8 cellular contexts compared by ENCODE assay signal in the genomic region with DNA sequence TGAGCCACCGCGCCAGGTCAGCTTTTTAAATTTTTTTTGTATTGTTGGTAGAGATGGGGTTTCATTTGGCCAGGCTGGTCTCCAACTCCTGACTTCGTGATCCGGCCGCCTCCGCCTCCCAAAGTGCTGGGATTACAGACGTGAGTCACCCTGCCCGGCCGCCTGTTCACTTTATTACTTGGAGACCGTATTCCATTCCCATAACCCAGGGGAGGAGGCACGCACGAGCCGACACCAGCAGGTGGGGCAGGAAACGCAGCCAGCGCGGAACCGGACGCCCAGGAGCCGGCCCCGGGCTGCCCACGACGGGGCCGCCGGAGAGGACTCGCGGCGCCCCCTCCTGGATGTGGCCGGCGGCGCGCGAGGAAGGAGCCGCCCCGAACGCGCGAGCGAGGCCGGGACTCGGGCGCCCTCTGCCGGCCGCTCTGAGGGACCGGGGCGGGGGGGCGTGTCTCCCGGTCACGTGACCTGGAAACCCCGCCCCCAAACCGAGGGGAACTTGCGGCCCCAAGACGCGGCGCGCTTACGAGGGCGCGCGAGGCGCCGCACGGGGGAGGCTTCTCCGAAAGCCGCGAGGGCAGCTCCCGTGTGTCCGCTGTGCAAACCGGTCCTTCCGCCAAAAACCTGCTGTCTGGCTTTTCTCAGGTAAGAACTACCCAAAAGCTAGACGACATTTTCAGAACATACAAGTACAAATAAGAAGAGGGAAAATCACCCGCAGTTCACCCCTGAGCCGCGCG. TPM values are rescaled to one million over a fixed set of nuclear protein-coding genes. Genes with fewer than 3 reads are reported as not detected.
A peak's percentile ranks its signal among the peaks of the same experiment; 100 is the strongest.
DNase-seq lines count a peak whose midpoint lies in the region; ATAC-seq, FAIRE-seq and TF ChIP-seq lines count a peak whose summit lies in the region.

No MANE protein-coding gene starts in this region.

- no peaks in the 10 kb centered on the region for H3K36me3 Mint-ChIP-seq in memory B cell

- peak; percentile 74 to 100 (median 98) for TF ChIP-seq CTCF in dorsolateral prefrontal cortex (IDR thresholded peaks at IDR 0.05 in 54 of 56, conservative IDR thresholded peaks at IDR 0.05 in 2 of 56; ENCODE audit: low read depth in 1 of 56, partially characterized antibody in 56 of 56)

- peak; percentile 92 for FAIRE-seq in HTR-8/SVneo (lab: Jason Lieb, UNC)

- H3K27ac ChIP-seq in BLaER1 treated with 17β-estradiol and CSF1 and Interleukin-3, amounts not matched to agents 10 nM and 100 nM: no peak overlapping the region; a peak in 3 of 22 replicates
- H3K27ac ChIP-seq in dorsolateral prefrontal cortex: peak overlapping the region in 46 of 59 donors; percentile 3 to 80 (median 59)

- H3K4me1 Mint-ChIP-seq in memory B cell: peaks cover 2% of the 10 kb centered on the region

- peaks cover 12 to 17% (median 16%) of the 10 kb centered on the region in 11 experiments; a peak in 21 of 22 replicates for H3K9me3 ChIP-seq in BLaER1 treated with 17β-estradiol and CSF1 and Interleukin-3, amounts not matched to agents 10 nM and 100 nM (replicated peaks in 1 of 11)

- peaks cover 0 to 26% (median 9%) of the 10 kb centered on the region in 11 experiments; a peak in 12 of 22 replicates for H3K36me3 ChIP-seq in BLaER1 treated with 17β-estradiol and CSF1 and Interleukin-3, amounts not matched to agents 10 nM and 100 nM

- H3K4me3 Mint-ChIP-seq in memory B cell: peak overlapping the region; percentile 80

- H3K4me1 ChIP-seq in BLaER1 treated with 17β-estradiol and CSF1 and Interleukin-3, amounts not matched to agents 10 nM and 100 nM: peaks cover 0 to 21% (median 6%) of the 10 kb centered on the region in 10 experiments; a peak in 16 of 20 replicates

- intact Hi-C loops in dorsolateral prefrontal cortex (cut with DNase I): loop anchor here (1.0 to 10.0 kb wide), 3 partner anchors 12 to 284 kb away; partner anchors contain the start of genes HRAS (in 1 of the 2), PSMD13 (in 1 of the 2) and SIRT3 (in 1 of the 2)

- peak; percentile 88 for DNase-seq in HTR-8/SVneo (ENCODE audit: insufficient read length, low spot score)
- peak; percentile 87 for DNase-seq in activated CD4-positive, alpha-beta T cell treated with anti-CD3 and anti-CD28 coated beads for 4 hours
- peak; percentile 62 to 85 (median 71) for DNase-seq in dorsolateral prefrontal cortex
- DNase-seq in memory B cell (ENCODE audit: low spot score in 2 of 2): peak; percentile 87
- DNase-seq in stimulated activated CD8-positive, alpha-beta memory T cell treated with anti-CD3 and anti-CD28 coated beads, Interleukin-12 subunit alpha, Interleukin-12 subunit beta, amount 100 ng/mL, for 24 hours (ENCODE audit: extremely low read depth): peak; percentile 68
- no peak for DNase-seq in NCI-H1092 (lab: John Stamatoyannopoulos, UW)

- H3K4me2 ChIP-seq in BLaER1 treated with 17β-estradiol and CSF1 and Interleukin-3, amounts not matched to agents 10 nM and 100 nM: peak overlapping the region; percentile 43 to 86 (median 67)

- no peaks in the 10 kb centered on the region for H3K27me3 Mint-ChIP-seq in memory B cell

- no peak overlapping the region for H3K27ac Mint-ChIP-seq in memory B cell

- peaks cover 2% of the 10 kb centered on the region for H3K9me3 Mint-ChIP-seq in memory B cell

- H3K27me3 ChIP-seq in BLaER1 treated with 17β-estradiol and CSF1 and Interleukin-3, amounts not matched to agents 10 nM and 100 nM: no peaks in the 10 kb centered on the region
- no peaks in the 10 kb centered on the region for H3K27me3 ChIP-seq in dorsolateral prefrontal cortex

- 0 out of 22 replicates have a peak, but pooled peaks cover 0 to 5% (median 0%) of the 10 kb centered on the region in 11 experiments for H4K20me1 ChIP-seq in BLaER1 treated with 17β-estradiol and CSF1 and Interleukin-3, amounts not matched to agents 10 nM and 100 nM

- ATAC-seq in GM19328 (IDR thresholded peaks at IDR 0.05; ENCODE audit: unreplicated experiment) (peak; percentile 88), memory B cell (ENCODE audit: low read depth) (peak; percentile 87)

- peak overlapping the region in 5 of 10 experiments; percentile 9 to 38 (median 25); a peak in 7 of 20 replicates for H3K4me3 ChIP-seq in BLaER1 treated with 17β-estradiol and CSF1 and Interleukin-3, amounts not matched to agents 10 nM and 100 nM
- H3K4me3 ChIP-seq in dorsolateral prefrontal cortex: peak overlapping the region in 54 of 59 donors; percentile 16 to 63 (median 42)

- H3K9ac ChIP-seq in BLaER1 treated with 17β-estradiol and CSF1 and Interleukin-3, amounts not matched to agents 10 nM and 100 nM: peak overlapping the region in 2 of 11 experiments; percentile 5 to 10; a peak in 1 of 22 replicates

RNA-seq across cellular contexts. Expression of gene RNH1, which starts 11.6 kb away (rescaled TPM):
- 100 to 1,000 TPM in 68 of 120 experiments, 10 to 100 TPM in 52; 67.4 to 242 (median 102) TPM for total RNA-seq in dorsolateral prefrontal cortex

RNA-seq across cellular contexts. Expression of gene HRAS, which starts 16.7 kb away (rescaled TPM):
- 100 to 1,000 TPM in 19 of 120 experiments, 10 to 100 TPM in 101; 50.7 to 122 (median 86.8) TPM for total RNA-seq in dorsolateral prefrontal cortex

RNA-seq across cellular contexts. Expression of gene LRRC56, which starts 18.7 kb away (rescaled TPM):
- 1 to 10 TPM; 1.5 to 6.7 (median 3.8) TPM for total RNA-seq in dorsolateral prefrontal cortex

RNA-seq across cellular contexts. Expression of gene LMNTD2, which starts 41.9 kb away (rescaled TPM):
- 1 to 10 TPM in 17 of 120 experiments, under 1 TPM in 67, not detected in 36; 0.20 to 2.8 (median 0.70) TPM for total RNA-seq in dorsolateral prefrontal cortex

RNA-seq across cellular contexts. Expression of gene RASSF7, which starts 42.1 kb away (rescaled TPM):
- 10 to 100 TPM in 34 of 120 experiments, 1 to 10 TPM in 86; 4.1 to 15.0 (median 8.8) TPM for total RNA-seq in dorsolateral prefrontal cortex

Comparison
In these comparisons a context has a peak if more than half of its experiments do, and no peak if none do; other contexts are left out.
1. H3K27ac ChIP-seq: peak in dorsolateral prefrontal cortex (46 of 59); none in BLaER1 treated with 17β-estradiol and CSF1 and Interleukin-3, amounts not matched to agents 10 nM and 100 nM (0 of 11).